Comparison of ENCODE assay signal across 26 cellular contexts in genomic region chr7:16883918-16884317, GRCh38. TPM values are rescaled to one million over a fixed set of nuclear protein-coding genes. Genes with fewer than 3 reads are reported as not detected.
"Had no signal": no experiment of that assay in that cellular context is flagged by ENCODE, and none has a peak within 500 bp of the region (broad histone marks: within the 10 kb centered on the region; RNA-seq: fewer than 3 reads in every experiment).

No MANE protein-coding gene starts in this region.

- DNase-seq: activated CD4-positive, alpha-beta T cell treated with anti-CD3 and anti-CD28 coated beads for 36 hours; activated CD4-positive, CD25-positive, alpha-beta regulatory T cell; activated CD8-positive, alpha-beta memory T cell treated with anti-CD3 and anti-CD28 coated beads, Interleukin-2, amount 10 ng/mL, durations not matched to agents 7 days and 5 days; activated CD8-positive, alpha-beta T cell treated with anti-CD3 and anti-CD28 coated beads, Interleukin-2, amount 10 ng/mL, durations not matched to agents 7 days and 5 days; activated naive CD8-positive, alpha-beta T cell treated with anti-CD3 and anti-CD28 coated beads, Interleukin-2, amount 50 U/mL, for 24 hours; activated T-cell treated with anti-CD3 and anti-CD28 coated beads, Interleukin-2, amount 50 U/mL, for 48 hours; amygdala; caudate nucleus; cortex of kidney; effector memory CD8-positive, alpha-beta T cell; erythroblast; gastrocnemius medialis; left cardiac atrium; left ventricle myocardium superior; naive thymus-derived CD4-positive, alpha-beta T cell; nucleus accumbens; psoas muscle; sigmoid colon; small intestine; stimulated activated CD4-positive, alpha-beta T cell treated with anti-CD3 and anti-CD28 coated beads, Interleukin-4, amount 100 ng/mL, for 24 hours; stomach; tibial artery; upper lobe of right lung had no signal

RNA-seq across cellular contexts. Expression of gene AGR3, which starts 2.1 kb away (rescaled TPM):
- total RNA-seq: activated CD4-positive, alpha-beta T cell treated with anti-CD3 and anti-CD28 coated beads for 36 hours; activated CD8-positive, alpha-beta memory T cell treated with anti-CD3 and anti-CD28 coated beads, Interleukin-2, amount 10 ng/mL, durations not matched to agents 7 days and 5 days; activated CD8-positive, alpha-beta T cell treated with anti-CD3 and anti-CD28 coated beads, Interleukin-2, amount 10 ng/mL, durations not matched to agents 7 days and 5 days; activated T-helper 2 cell treated with anti-CD3 and anti-CD28 coated beads, Interferon-gamma antibody, Interleukin-2, Interleukin-4, amounts not matched to agents 10 μg/mL and 5 μg/mL and 100 μg/mL, durations not matched to agents 14 hours and 24 hours and 36 hours; chondrocyte; gastrocnemius medialis; left cardiac atrium; left ventricle myocardium superior; lung microvascular endothelial cell; naive thymus-derived CD4-positive, alpha-beta T cell; psoas muscle had no signal
